ENCODE assay signal across 10 cellular contexts in the genomic region with DNA sequence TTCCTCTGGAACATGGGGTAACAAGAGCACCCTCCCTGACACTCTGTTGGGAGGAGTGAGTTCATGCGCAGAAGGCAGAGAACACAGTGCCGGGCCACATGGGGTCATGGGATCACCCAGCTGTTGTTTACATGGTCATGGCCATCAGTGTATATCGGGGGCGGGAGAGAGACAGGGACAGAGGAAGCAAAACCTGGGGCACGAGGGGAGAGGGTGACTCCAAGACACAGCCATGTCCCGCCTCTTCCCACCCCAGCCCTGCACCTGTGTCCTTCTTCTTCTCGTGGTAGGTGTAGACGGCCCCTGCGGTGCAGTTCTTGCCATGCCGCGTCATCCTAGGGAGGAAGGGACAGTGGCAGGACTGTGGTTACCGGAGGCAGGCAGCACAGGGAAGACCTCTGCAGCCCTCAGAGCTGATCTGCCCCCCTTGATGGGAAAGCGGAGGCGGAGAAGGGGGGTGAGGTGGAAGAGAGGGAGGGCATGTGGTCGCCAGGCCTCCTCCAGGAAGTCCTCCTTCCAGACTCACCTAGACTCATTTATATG. TPM values are rescaled to one million over a fixed set of nuclear protein-coding genes. Genes with fewer than 3 reads are reported as not detected.
DNase-seq lines count a peak whose midpoint lies in the region; ATAC-seq and FAIRE-seq lines count a peak whose summit lies in the region.
"Had no signal": no experiment of that assay in that cellular context is flagged by ENCODE, and none has a peak within 500 bp of the region (broad histone marks: within the 10 kb centered on the region; RNA-seq: fewer than 3 reads in every experiment).

No MANE protein-coding gene starts in this region.

- no peak for FAIRE-seq in urothelium cell line (lab: Jason Lieb, UNC)

- peak overlapping the region; percentile 84 to 98 (median 95) for H3K27ac Mint-ChIP-seq in CD8-positive, alpha-beta memory T cell
- H3K27ac Mint-ChIP-seq: nephron had no signal

- peaks cover 72 to 82% (median 77%) of the 10 kb centered on the region in 3 donors for H3K4me1 Mint-ChIP-seq in CD8-positive, alpha-beta memory T cell

- peak overlapping the region; percentile 79 to 93 (median 92) for H3K4me3 Mint-ChIP-seq in CD8-positive, alpha-beta memory T cell
- H3K4me3 Mint-ChIP-seq: nephron had no signal

- ATAC-seq in left cardiac atrium: peak; percentile 4 to 25

- H3K4me3 ChIP-seq in CD8-positive, alpha-beta memory T cell (ENCODE audit: low read length): peak overlapping the region; percentile 89

- no peaks in the 10 kb centered on the region for H3K9me3 Mint-ChIP-seq in CD8-positive, alpha-beta memory T cell
- H3K9me3 Mint-ChIP-seq: nephron had no signal

- H3K4me1 ChIP-seq in CD8-positive, alpha-beta memory T cell (ENCODE audit: insufficient read depth, low read length): peaks cover 96% of the 10 kb centered on the region

- DNase-seq in CD8-positive, alpha-beta memory T cell: peak in 4 of 5 donors; percentile 34 to 67 (median 57)
- DNase-seq in activated CD8-positive, alpha-beta memory T cell treated with anti-CD3 and anti-CD28 coated beads, Interleukin-2, amount 50 U/mL, for 48 hours: peak; percentile 65
- DNase-seq in left cardiac atrium: no peak
- peak; percentile 55 for DNase-seq in putamen (ENCODE audit: low spot score)
- DNase-seq in foreskin melanocyte: no peak
- DNase-seq in urothelium cell line (ENCODE audit: low spot score): no peak
- no peak for DNase-seq in NCI-H2171 (lab: John Stamatoyannopoulos, UW)
- DNase-seq in DMS153 treated with DMSO at 0.1 percent for 48 hours (lab: John Stamatoyannopoulos, UW; ENCODE audit: unreplicated experiment): no peak
- DNase-seq: WERI-Rb-1 had no signal

- H3K27ac ChIP-seq in CD8-positive, alpha-beta memory T cell (ENCODE audit: low read depth, low read length): peak overlapping the region; percentile 57
- H3K27ac ChIP-seq: WERI-Rb-1 had no signal

- CTCF ChIA-PET in CD8-positive, alpha-beta memory T cell (lab: Charles Lee): interaction anchor here (0.9 to 11.7 kb wide), 5 partner anchors 10 to 90 kb away, joined by 3 to 128 read pairs (median 6); a partner anchor contains a TSS

- peaks cover 9 to 51% (median 10%) of the 10 kb centered on the region in 3 donors for H3K36me3 Mint-ChIP-seq in CD8-positive, alpha-beta memory T cell

- peaks cover 0 to 2% of the 10 kb centered on the region in 2 donors for H3K27me3 Mint-ChIP-seq in CD8-positive, alpha-beta memory T cell

- intact Hi-C loops in left cardiac atrium (cut with DNase I): no loop called here

- POLR2A ChIA-PET in CD8-positive, alpha-beta memory T cell (lab: Charles Lee): interaction anchor here (0.5 to 0.8 kb wide), 2 partner anchors 8 to 33 kb away, joined by 4 read pairs; a partner anchor contains a TSS

- H3K27me3 ChIP-seq in CD8-positive, alpha-beta memory T cell (ENCODE audit: insufficient read depth, low read length, poor library complexity, severe bottlenecking): no peaks in the 10 kb centered on the region

- H3K36me3 ChIP-seq in CD8-positive, alpha-beta memory T cell (ENCODE audit: insufficient read depth, low read length): peaks cover 35% of the 10 kb centered on the region

- H3K9me3 ChIP-seq in CD8-positive, alpha-beta memory T cell (ENCODE audit: low read length): no peaks in the 10 kb centered on the region

RNA-seq across cellular contexts. Expression of a gene that starts 19.9 kb away (rescaled TPM):
- total RNA-seq in CD8-positive, alpha-beta memory T cell: 10 to 100 TPM; 62.5 to 64.3 TPM
- 414 TPM for polyA plus RNA-seq in CD8-positive, alpha-beta memory T cell
- 10 to 100 TPM; 43.6 to 48.6 TPM for total RNA-seq in left cardiac atrium

RNA-seq across cellular contexts. Expression of a gene that starts 20.7 kb away (rescaled TPM):
- 1 to 10 TPM; 1.2 TPM for total RNA-seq in CD8-positive, alpha-beta memory T cell
- polyA plus RNA-seq in CD8-positive, alpha-beta memory T cell: 0.24 TPM
- 1 to 10 TPM in 1 of 2 donors, under 1 TPM in 1; 0.68 to 1.1 TPM for total RNA-seq in left cardiac atrium

RNA-seq across cellular contexts. Expression of a gene that starts 30.6 kb away (rescaled TPM):
- total RNA-seq in CD8-positive, alpha-beta memory T cell: 10 to 100 TPM; 25.9 to 27.5 TPM
- 0.81 TPM for polyA plus RNA-seq in CD8-positive, alpha-beta memory T cell
- total RNA-seq in left cardiac atrium: 10 to 100 TPM; 12.9 to 15.9 TPM

RNA-seq across cellular contexts. Expression of a gene that starts 32.6 kb away (rescaled TPM):
- total RNA-seq in CD8-positive, alpha-beta memory T cell: 1 to 10 TPM; 1.4 to 1.7 TPM
- 2.1 TPM for polyA plus RNA-seq in CD8-positive, alpha-beta memory T cell
- 10 to 100 TPM; 27.3 to 34.9 TPM for total RNA-seq in left cardiac atrium

RNA-seq across cellular contexts. Expression of a gene that starts 48.0 kb away (rescaled TPM):
- total RNA-seq in CD8-positive, alpha-beta memory T cell: 10 to 100 TPM; 16.2 to 16.3 TPM
- 52.4 TPM for polyA plus RNA-seq in CD8-positive, alpha-beta memory T cell
- total RNA-seq in left cardiac atrium: 100 to 1,000 TPM; 156 to 202 TPM

Comparison
In these comparisons a context has a peak if more than half of its experiments do, and no peak if none do; other contexts are left out.
1. DNase-seq: peak in CD8-positive, alpha-beta memory T cell (4 of 5), activated CD8-positive, alpha-beta memory T cell treated with anti-CD3 and anti-CD28 coated beads, Interleukin-2, amount 50 U/mL, for 48 hours (single experiment) and putamen (single experiment); none in left cardiac atrium (single experiment), foreskin melanocyte (single experiment), urothelium cell line (single experiment), NCI-H2171 (single experiment) and DMS153 treated with DMSO at 0.1 percent for 48 hours (single experiment).